ENCODE assay signal across 8 cellular contexts in the genomic region with DNA sequence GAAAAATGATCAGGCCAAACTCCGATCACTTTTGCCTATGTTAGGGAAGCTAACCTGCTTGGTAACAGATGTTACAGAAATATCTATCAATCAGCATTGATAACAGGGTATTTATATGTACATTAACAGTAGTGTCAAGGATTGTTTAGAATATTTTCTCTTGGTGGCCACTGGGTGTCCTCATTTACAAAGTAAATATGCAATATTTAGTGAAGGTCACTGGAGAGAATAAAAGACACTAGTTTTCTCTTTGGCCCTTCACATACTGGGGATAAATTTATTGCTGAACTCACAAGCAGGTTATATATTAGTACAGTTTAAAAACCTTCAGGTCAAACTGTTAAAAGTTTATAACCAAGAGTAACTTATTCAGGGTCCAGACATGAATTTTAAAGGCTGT.
DNase-seq lines count a peak whose midpoint lies in the region; ATAC-seq, FAIRE-seq and TF ChIP-seq lines count a peak whose summit lies in the region.

No MANE protein-coding gene starts in this region.

- H3K9me3 Mint-ChIP-seq in activated CD8-positive, alpha-beta T cell treated with anti-CD3 and anti-CD28 coated beads for 36 hours, result no peaks in the 10 kb centered on the region
- no peaks in the 10 kb centered on the region for H3K9me3 Mint-ChIP-seq in activated CD8-positive, alpha-beta T cell treated with anti-CD3 and anti-CD28 coated beads, Interleukin-2, amount 10 ng/mL, durations not matched to agents 7 days and 5 days (ENCODE audit: insufficient read depth)

- BruUV-seq in K562 (replicated peaks; lab: Mats Ljungman, UMichigan), result no TSS peak
- BruUV-seq in HepG2 (replicated peaks; lab: Mats Ljungman, UMichigan), result no TSS peak

- intact Hi-C loops in activated CD8-positive, alpha-beta T cell treated with anti-CD3 and anti-CD28 coated beads for 36 hours (cut with micrococcal nuclease), result no loop called here
- intact Hi-C loops in K562 (cut with micrococcal nuclease), result no loop called here
- intact Hi-C loops in HepG2 (cut with micrococcal nuclease; ENCODE audit: unreplicated experiment), result loop anchor here (10.0 kb wide), 1 partner anchor 52 kb away; no protein-coding TSS in a partner anchor

- TF ChIP-seq EP300 in K562 (IDR thresholded peaks at IDR 0.05; ENCODE audit: low read length), result no peak
- TF ChIP-seq EP300 in HepG2 (IDR thresholded peaks at IDR 0.05; ENCODE audit: low read depth in 2 of 2, low read length in 2 of 2), result no peak
- TF ChIP-seq EP300 in HepG2 (CRISPR knock-in tag; IDR thresholded peaks at IDR 0.05; ENCODE audit: borderline replicate concordance), result no peak

- no peak overlapping the region for H3K27ac Mint-ChIP-seq in activated CD8-positive, alpha-beta T cell treated with anti-CD3 and anti-CD28 coated beads for 36 hours
- H3K27ac Mint-ChIP-seq in activated CD8-positive, alpha-beta T cell treated with anti-CD3 and anti-CD28 coated beads, Interleukin-2, amount 10 ng/mL, durations not matched to agents 7 days and 5 days, result no peak overlapping the region

- H3K27me3 ChIP-seq in K562 (ENCODE audit: control insufficient read depth in 2 of 2, insufficient read depth in 2 of 2, low read length in 2 of 2) (0 out of 5 replicates have a peak, but pooled peaks cover 0 to 4% of the 10 kb centered on the region in 2 experiments), HepG2 (ENCODE audit: control insufficient read depth in 1 of 2, insufficient read depth in 2 of 2, low read length in 2 of 2) (no peaks in the 10 kb centered on the region)

- H3K27me3 Mint-ChIP-seq in activated CD8-positive, alpha-beta T cell treated with anti-CD3 and anti-CD28 coated beads for 36 hours, result no peaks in the 10 kb centered on the region
- H3K27me3 Mint-ChIP-seq in activated CD8-positive, alpha-beta T cell treated with anti-CD3 and anti-CD28 coated beads, Interleukin-2, amount 10 ng/mL, durations not matched to agents 7 days and 5 days (ENCODE audit: low read depth), result no peaks in the 10 kb centered on the region

- H2AFZ ChIP-seq in K562 (ENCODE audit: low read depth, low read length) (no peak overlapping the region), HepG2 (ENCODE audit: low read length) (no peak overlapping the region)

- H3K27ac ChIP-seq in K562 (ENCODE audit: extremely low read depth, low read depth, low read length), result no peak overlapping the region
- no peak overlapping the region for H3K27ac ChIP-seq in HepG2 (ENCODE audit: extremely low read length, insufficient read depth, low read length)

- H3K4me1 Mint-ChIP-seq in activated CD8-positive, alpha-beta T cell treated with anti-CD3 and anti-CD28 coated beads for 36 hours (ENCODE audit: low read depth), result peaks cover 22% of the 10 kb centered on the region
- H3K4me1 Mint-ChIP-seq in activated CD8-positive, alpha-beta T cell treated with anti-CD3 and anti-CD28 coated beads, Interleukin-2, amount 10 ng/mL, durations not matched to agents 7 days and 5 days (ENCODE audit: low read depth), result no peaks in the 10 kb centered on the region

- DNase-seq in activated CD8-positive, alpha-beta T cell treated with anti-CD3 and anti-CD28 coated beads for 36 hours, result no peak
- DNase-seq in activated CD8-positive, alpha-beta T cell treated with anti-CD3 and anti-CD28 coated beads, Interleukin-2, amount 10 ng/mL, durations not matched to agents 7 days and 5 days, result no peak
- DNase-seq in LHCN-M2 (ENCODE audit: low read depth) (peak; percentile 34), K562 (ENCODE audit: extremely low read depth in 1 of 4, low spot score in 3 of 4) (peak in 3 of 4 experiments; percentile 3 to 6 (median 5)), HepG2 (ENCODE audit: low spot score) (peak; percentile 11), NCI-H128 (lab: John Stamatoyannopoulos, UW; ENCODE audit: unreplicated experiment) (no peak)
- no peak for DNase-seq in effector CD4-positive, alpha-beta T cell

- H3K4me3 ChIP-seq in K562, result no peak overlapping the region
- no peak overlapping the region for H3K4me3 ChIP-seq in HepG2 (replicated peaks in 1 of 3; ENCODE audit: insufficient read depth in 1 of 3, low read depth in 2 of 3, low read length in 3 of 3)

- POLR2A ChIA-PET in activated CD8-positive, alpha-beta T cell treated with anti-CD3 and anti-CD28 coated beads for 36 hours (lab: Charles Lee), result no interaction called here
- POLR2A ChIA-PET in activated CD8-positive, alpha-beta T cell treated with anti-CD3 and anti-CD28 coated beads, Interleukin-2, amount 10 ng/mL, durations not matched to agents 7 days and 5 days (lab: Charles Lee), result interaction anchor here (0.6 kb wide), 2 partner anchors 91 to 150 kb away, joined by 3 to 4 read pairs; no protein-coding TSS in a partner anchor
- POLR2A ChIA-PET in K562 (lab: Yijun Ruan, JAX) (no interaction called here), HepG2 (lab: Yijun Ruan, JAX) (no interaction called here)

- no peaks in the 10 kb centered on the region for H3K36me3 Mint-ChIP-seq in activated CD8-positive, alpha-beta T cell treated with anti-CD3 and anti-CD28 coated beads for 36 hours (ENCODE audit: low read depth)
- no peaks in the 10 kb centered on the region for H3K36me3 Mint-ChIP-seq in activated CD8-positive, alpha-beta T cell treated with anti-CD3 and anti-CD28 coated beads, Interleukin-2, amount 10 ng/mL, durations not matched to agents 7 days and 5 days (ENCODE audit: low read depth)

- TF ChIP-seq POLR2A in K562 (conservative IDR thresholded peaks at IDR 0.05) (no peak), HepG2 (IDR thresholded peaks at IDR 0.05; ENCODE audit: insufficient read depth in 1 of 2, low read depth in 2 of 2, low read length in 2 of 2) (no peak)

- H3K9me1 ChIP-seq in K562 (ENCODE audit: control insufficient read depth, insufficient read depth, low read length), result no peaks in the 10 kb centered on the region

- no peaks in the 10 kb centered on the region for H3K36me3 ChIP-seq in K562 (ENCODE audit: control insufficient read depth, insufficient read depth, low read length)
- H3K36me3 ChIP-seq in HepG2 (replicated peaks in 1 of 2; ENCODE audit: control insufficient read depth in 1 of 2, insufficient read depth in 2 of 2, low read length in 2 of 2), result peaks cover 0 to 2% of the 10 kb centered on the region in 2 experiments; a peak in 1 of 5 replicates

- ATAC-seq in activated CD8-positive, alpha-beta T cell treated with anti-CD3 and anti-CD28 coated beads for 36 hours, result peak; percentile 74
- ATAC-seq in activated CD8-positive, alpha-beta T cell treated with anti-CD3 and anti-CD28 coated beads, Interleukin-2, amount 10 ng/mL, durations not matched to agents 7 days and 5 days, result no peak
- ATAC-seq in K562 (no peak), HepG2 (peak; percentile 84), HG03025 (IDR thresholded peaks at IDR 0.05; ENCODE audit: low FRiP score, unreplicated experiment) (no peak)

- in situ Hi-C loops in K562 (cut with MboI), result no loop called here
- in situ Hi-C loops in HepG2 (cut with HindIII; ENCODE audit: extremely low pct_ligation_motif_present, low pct_unique_long_range_greater_than_20kb), result no loop called here

- FAIRE-seq in K562 (lab: Jason Lieb, UNC) (no peak), HepG2 (lab: Jason Lieb, UNC) (no peak)

- H3K9me3 ChIP-seq in K562 (replicated peaks; ENCODE audit: control insufficient read depth, insufficient read depth, low read depth, low read length), result no peaks in the 10 kb centered on the region
- no peaks in the 10 kb centered on the region for H3K9me3 ChIP-seq in HepG2 (ENCODE audit: low read length)

- CTCF ChIA-PET in activated CD8-positive, alpha-beta T cell treated with anti-CD3 and anti-CD28 coated beads for 36 hours (lab: Charles Lee), result interaction anchor here (0.8 to 4.7 kb wide), 16 partner anchors 21 to 208 kb away, joined by 3 to 34 read pairs (median 4); no protein-coding TSS in a partner anchor
- CTCF ChIA-PET in activated CD8-positive, alpha-beta T cell treated with anti-CD3 and anti-CD28 coated beads, Interleukin-2, amount 10 ng/mL, durations not matched to agents 7 days and 5 days (lab: Charles Lee), result interaction anchor here (0.6 to 4.1 kb wide), 20 partner anchors 10 to 617 kb away, joined by 3 to 33 read pairs (median 4); no protein-coding TSS in a partner anchor
- CTCF ChIA-PET in K562 (lab: Yijun Ruan, JAX; ENCODE audit: low intra/inter-chr PET ratio), result no interaction called here
- CTCF ChIA-PET in HepG2 (lab: Yijun Ruan, JAX; ENCODE audit: low intra/inter-chr PET ratio, low total read pairs), result no interaction called here

- 0% methylated on average over 1 of the region's 1 CpG for WGBS in K562 (ENCODE audit: insufficient coverage, low coverage, missing lambda C conversion rate)
- 85% methylated on average over 1 of the region's 1 CpG for WGBS in HepG2 (ENCODE audit: low lambda C conversion rate)

- H3K4me3 Mint-ChIP-seq in activated CD8-positive, alpha-beta T cell treated with anti-CD3 and anti-CD28 coated beads for 36 hours, result no peak overlapping the region
- no peak overlapping the region for H3K4me3 Mint-ChIP-seq in activated CD8-positive, alpha-beta T cell treated with anti-CD3 and anti-CD28 coated beads, Interleukin-2, amount 10 ng/mL, durations not matched to agents 7 days and 5 days

- TF ChIP-seq CTCF in activated CD8-positive, alpha-beta T cell treated with anti-CD3 and anti-CD28 coated beads for 36 hours (IDR thresholded peaks at IDR 0.05), result peak; percentile 62
- TF ChIP-seq CTCF in K562 (IDR thresholded peaks at IDR 0.05 in 2 of 3, conservative IDR thresholded peaks at IDR 0.05 in 1 of 3; ENCODE audit: insufficient read depth in 2 of 3, low read depth in 1 of 3, low read length in 3 of 3) (peak in 1 of 3 experiments; percentile 44; a peak in 2 of 6 replicates), HepG2 (CRISPR knock-in tag; IDR thresholded peaks at IDR 0.05) (peak; percentile 50)

- H4K20me1 ChIP-seq in K562 (replicated peaks; ENCODE audit: control insufficient read depth, insufficient read depth, low read length) (no peaks in the 10 kb centered on the region), HepG2 (ENCODE audit: insufficient read depth, low read length) (no peaks in the 10 kb centered on the region)

- H3K79me2 ChIP-seq in K562 (ENCODE audit: control insufficient read depth, insufficient read depth, low read length) (no peaks in the 10 kb centered on the region), HepG2 (ENCODE audit: insufficient read depth, low read length) (no peaks in the 10 kb centered on the region)

- H3K9ac ChIP-seq in K562 (ENCODE audit: insufficient read depth in 1 of 2, low read depth in 2 of 2, low read length in 2 of 2) (no peak overlapping the region), HepG2 (ENCODE audit: insufficient read depth, low read depth, low read length) (no peak overlapping the region)

- no peaks in the 10 kb centered on the region for H3K4me1 ChIP-seq in K562 (replicated peaks in 1 of 2; ENCODE audit: control insufficient read depth in 2 of 2, insufficient read depth in 2 of 2, low read length in 2 of 2)
- 0 out of 2 replicates have a peak, but pooled peaks cover 6% of the 10 kb centered on the region for H3K4me1 ChIP-seq in HepG2 (ENCODE audit: insufficient read depth, low read length)

- H3K4me2 ChIP-seq in K562 (ENCODE audit: insufficient read depth, low read length), result no peak overlapping the region
- H3K4me2 ChIP-seq in HepG2 (ENCODE audit: low read depth, low read length), result no peak overlapping the region

- TF ChIP-seq RAD21 in K562 (CRISPR knock-in tag; conservative IDR thresholded peaks at IDR 0.05 in 1 of 2, IDR thresholded peaks at IDR 0.05 in 1 of 2) (peak; percentile 19 to 35; a peak in 2 of 4 replicates), HepG2 (CRISPR knock-in tag; IDR thresholded peaks at IDR 0.05) (no peak)

TF ChIP-seq in HepG2, 621 proteins besides CTCF, POLR2A, EP300 and RAD21 (continues in another document):
- no peak for TF ChIP-seq SMARCE1 (IDR thresholded peaks at IDR 0.05; ENCODE audit: borderline replicate concordance)

Comparison
In these comparisons a context has a peak if more than half of its experiments do, and no peak if none do; other contexts are left out.
1. ATAC-seq: peak in activated CD8-positive, alpha-beta T cell treated with anti-CD3 and anti-CD28 coated beads for 36 hours (single experiment) and HepG2 (single experiment); none in activated CD8-positive, alpha-beta T cell treated with anti-CD3 and anti-CD28 coated beads, Interleukin-2, amount 10 ng/mL, durations not matched to agents 7 days and 5 days (single experiment), K562 (single experiment) and HG03025 (single experiment).
2. DNase-seq: peak in LHCN-M2 (single experiment), K562 (3 of 4) and HepG2 (single experiment); none in activated CD8-positive, alpha-beta T cell treated with anti-CD3 and anti-CD28 coated beads for 36 hours (single experiment), activated CD8-positive, alpha-beta T cell treated with anti-CD3 and anti-CD28 coated beads, Interleukin-2, amount 10 ng/mL, durations not matched to agents 7 days and 5 days (single experiment), NCI-H128 (single experiment) and effector CD4-positive, alpha-beta T cell (single experiment).
3. CTCF ChIA-PET loops: an anchor here in activated CD8-positive, alpha-beta T cell treated with anti-CD3 and anti-CD28 coated beads for 36 hours (0.8 to 4.7 kb wide) and activated CD8-positive, alpha-beta T cell treated with anti-CD3 and anti-CD28 coated beads, Interleukin-2, amount 10 ng/mL, durations not matched to agents 7 days and 5 days (0.6 to 4.1 kb wide); none called in K562 and HepG2.